In genomic region chr1:228180271-228180987, GRCh38 we compare ENCODE assay signal across 12 cellular contexts. TPM values are rescaled to one million over a fixed set of nuclear protein-coding genes. Genes with fewer than 3 reads are reported as not detected.
DNase-seq lines count a peak whose midpoint lies in the region; ATAC-seq, FAIRE-seq and TF ChIP-seq lines count a peak whose summit lies in the region.
"Had no signal": no experiment of that assay in that cellular context is flagged by ENCODE, and none has a peak within 500 bp of the region (broad histone marks: within the 10 kb centered on the region; RNA-seq: fewer than 3 reads in every experiment).

No MANE protein-coding gene starts in this region.

- H3K4me3 ChIP-seq in keratinocyte (ENCODE audit: control insufficient read depth in 2 of 3, extremely low read depth in 1 of 3, insufficient read depth in 2 of 3, low read depth in 1 of 3, low read length in 3 of 3) (no peak overlapping the region), mucosa of descending colon (no peak overlapping the region)
- H3K4me3 ChIP-seq: stomach had no signal

- dilution Hi-C loops in keratinocyte (cut with MboI; ENCODE audit: extremely low pct_ligation_motif_present, low sequenced_read_pairs) = no loop called here

- in situ Hi-C loops in ACHN (cut with HindIII; ENCODE audit: low pct_ligation_motif_present, low pct_unique_long_range_greater_than_20kb, low sequenced_read_pairs) = no loop called here

- H3K27me3 ChIP-seq in keratinocyte (ENCODE audit: control insufficient read depth, extremely low read depth, insufficient read depth, low read length) = no peaks in the 10 kb centered on the region
- H3K27me3 ChIP-seq: stomach had no signal

- H3K9ac ChIP-seq in keratinocyte (ENCODE audit: control insufficient read depth, extremely low read depth, insufficient read depth, low read length) = no peak overlapping the region

- H3K9me1 ChIP-seq in keratinocyte (ENCODE audit: control insufficient read depth, extremely low read depth, insufficient read depth, low read length) = no peaks in the 10 kb centered on the region

- H3K4me1 ChIP-seq in keratinocyte (ENCODE audit: control insufficient read depth, extremely low read depth, insufficient read depth, low read length) (no peaks in the 10 kb centered on the region), mucosa of descending colon (ENCODE audit: low read depth) (no peaks in the 10 kb centered on the region)

- no peak overlapping the region for H3K4me2 ChIP-seq in keratinocyte (ENCODE audit: control insufficient read depth, extremely low read depth, insufficient read depth, low read depth, low read length)

- no peaks in the 10 kb centered on the region for H4K20me1 ChIP-seq in keratinocyte (ENCODE audit: control insufficient read depth, extremely low read depth, insufficient read depth, low read length)

- intact Hi-C loops in mucosa of descending colon (cut with DNase I, micrococcal nuclease) (no loop called here), cardiac septum (cut with DNase I) (no loop called here)

- peak; percentile 45 for TF ChIP-seq CTCF in GM12873 (IDR thresholded peaks at IDR 0.05; ENCODE audit: insufficient read depth, low read depth, low read length, missing control alignments)
- TF ChIP-seq CTCF in keratinocyte (optimal IDR thresholded peaks at IDR 0.05 in 1 of 3, IDR thresholded peaks at IDR 0.05 in 1 of 3, conservative IDR thresholded peaks at IDR 0.05 in 1 of 3; ENCODE audit: extremely low read depth in 1 of 3, insufficient read depth in 2 of 3, low read length in 3 of 3) = peak in 2 of 3 experiments; percentile 29 to 32
- TF ChIP-seq CTCF in mucosa of descending colon (IDR thresholded peaks at IDR 0.05) = no peak

- no peak for FAIRE-seq in keratinocyte (lab: Jason Lieb, UNC)

- no peak overlapping the region for H2AFZ ChIP-seq in keratinocyte (ENCODE audit: control insufficient read depth, low read length)

- ATAC-seq in SK-N-SH treated with all-trans-retinoic acid at 6 μM for 48 hours (peak; percentile 61), HG03342 (IDR thresholded peaks at IDR 0.05; ENCODE audit: unreplicated experiment) (no peak), mucosa of descending colon (no peak)

- no peak overlapping the region for H3K27ac ChIP-seq in keratinocyte (ENCODE audit: control insufficient read depth, insufficient read depth, low read length)

- H3K9me3 ChIP-seq in keratinocyte (ENCODE audit: control insufficient read depth, low read depth, low read length) (no peaks in the 10 kb centered on the region), mucosa of descending colon (no peaks in the 10 kb centered on the region)
- H3K9me3 ChIP-seq: stomach had no signal

- H3K36me3 ChIP-seq in keratinocyte (ENCODE audit: control insufficient read depth in 2 of 2, extremely low read depth in 1 of 2, insufficient read depth in 2 of 2, low read length in 2 of 2) (peaks cover 0 to under 1% of the 10 kb centered on the region in 2 experiments), mucosa of descending colon (ENCODE audit: low read depth) (no peaks in the 10 kb centered on the region)

- peak; percentile 16 for DNase-seq in ACHN
- DNase-seq in keratinocyte (ENCODE audit: low read depth, low spot score) = no peak
- no peak for DNase-seq in iPS-NIHi7 (ENCODE audit: extremely low spot score)
- DNase-seq in mucosa of descending colon = no peak
- DNase-seq in cardiac septum (ENCODE audit: low spot score) = no peak
- DNase-seq: activated naive CD4-positive, alpha-beta T cell treated with anti-CD3 and anti-CD28 coated beads, Interleukin-2, amount 50 U/mL, for 16 hours; NCI-H2081 treated with DMSO at 0.1 percent for 48 hours; stimulated activated CD4-positive, alpha-beta T cell treated with anti-CD3 and anti-CD28 coated beads, Interleukin-15, amount 100 ng/mL, for 24 hours; stomach had no signal

- H3K79me2 ChIP-seq in keratinocyte (ENCODE audit: control insufficient read depth, insufficient read depth, low read length) = no peaks in the 10 kb centered on the region

TF ChIP-seq in SK-N-SH treated with all-trans-retinoic acid at 6 μM for 48 hours, 23 proteins besides CTCF, POLR2A, EP300 and RAD21 (continues in another document):
- TF ChIP-seq ZC3H10 (CRISPR knock-in tag; IDR thresholded peaks at IDR 0.05) = no peak
- TF ChIP-seq, protein P1, sequence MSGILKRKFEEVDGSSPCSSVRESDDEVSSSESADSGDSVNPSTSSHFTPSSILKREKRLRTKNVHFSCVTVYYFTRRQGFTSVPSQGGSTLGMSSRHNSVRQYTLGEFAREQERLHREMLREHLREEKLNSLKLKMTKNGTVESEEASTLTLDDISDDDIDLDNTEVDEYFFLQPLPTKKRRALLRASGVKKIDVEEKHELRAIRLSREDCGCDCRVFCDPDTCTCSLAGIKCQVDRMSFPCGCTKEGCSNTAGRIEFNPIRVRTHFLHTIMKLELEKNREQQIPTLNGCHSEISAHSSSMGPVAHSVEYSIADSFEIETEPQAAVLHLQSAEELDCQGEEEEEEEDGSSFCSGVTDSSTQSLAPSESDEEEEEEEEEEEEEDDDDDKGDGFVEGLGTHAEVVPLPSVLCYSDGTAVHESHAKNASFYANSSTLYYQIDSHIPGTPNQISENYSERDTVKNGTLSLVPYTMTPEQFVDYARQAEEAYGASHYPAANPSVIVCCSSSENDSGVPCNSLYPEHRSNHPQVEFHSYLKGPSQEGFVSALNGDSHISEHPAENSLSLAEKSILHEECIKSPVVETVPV (CRISPR knock-in tag; IDR thresholded peaks at IDR 0.05) = no peak
- no peak for TF ChIP-seq TSHZ2 (CRISPR knock-in tag; IDR thresholded peaks at IDR 0.05)

RNA-seq across cellular contexts. Expression of gene IBA57, which starts 14.8 kb away (rescaled TPM):
- 1.5 to 3.4 TPM (median 2.8 TPM) in 3 replicates for polyA plus RNA-seq in keratinocyte
- polyA plus RNA-seq in keratinocyte (2011; ENCODE audit: low read depth) = 0.85 TPM
- polyA plus RNA-seq in keratinocyte (2011; cell fraction: cytosol; rRNA removed) = 1.3 and 2.7 TPM in 2 replicates
- polyA plus RNA-seq in keratinocyte (2011; cell fraction: nucleus; rRNA removed) = 3.7 and 5.4 TPM in 2 replicates
- polyA plus RNA-seq in keratinocyte (2012; ENCODE audit: low replicate concordance) = 1.3 and 3.6 TPM in 2 replicates
- 1.6 to 3.0 TPM (median 1.9 TPM) in 3 replicates for polyA minus RNA-seq in keratinocyte
- 1.9 TPM for polyA minus RNA-seq in keratinocyte (2011; cell fraction: cytosol; rRNA and poly(A)+ RNA removed)
- polyA minus RNA-seq in keratinocyte (2011; cell fraction: nucleus; rRNA and poly(A)+ RNA removed) = 3.6 and 3.9 TPM in 2 replicates
- 10 to 100 TPM; 11.5 to 12.9 (median 11.8) TPM for total RNA-seq in mucosa of descending colon
- total RNA-seq in cardiac septum = 16.6 TPM

RNA-seq across cellular contexts. Expression of gene OBSCN, which starts 27.4 kb away (rescaled TPM):
- 1.6 to 3.5 TPM (median 1.8 TPM) in 3 replicates for polyA plus RNA-seq in keratinocyte
- 2.6 TPM for polyA plus RNA-seq in keratinocyte (2011; ENCODE audit: low read depth)
- polyA plus RNA-seq in keratinocyte (2011; cell fraction: cytosol; rRNA removed) = 0.74 and 1.5 TPM in 2 replicates
- polyA plus RNA-seq in keratinocyte (2011; cell fraction: nucleus; rRNA removed) = 15.7 and 26.8 TPM in 2 replicates
- polyA plus RNA-seq in keratinocyte (2012; ENCODE audit: low replicate concordance) = 2.4 and 3.8 TPM in 2 replicates
- polyA minus RNA-seq in keratinocyte = 6.1 to 8.1 TPM (median 7.0 TPM) in 3 replicates
- 2.7 TPM for polyA minus RNA-seq in keratinocyte (2011; cell fraction: cytosol; rRNA and poly(A)+ RNA removed)
- 17.4 and 31.7 TPM in 2 replicates for polyA minus RNA-seq in keratinocyte (2011; cell fraction: nucleus; rRNA and poly(A)+ RNA removed)
- total RNA-seq in mucosa of descending colon (10 to 100 TPM in 1 of 3 donors, 1 to 10 TPM in 2; 4.2 to 30.9 (median 7.5) TPM), cardiac septum (396 TPM)

RNA-seq across cellular contexts. Expression of gene GJC2, which starts 30.7 kb away (rescaled TPM):
- polyA plus RNA-seq in keratinocyte = 0.37 to 0.63 TPM (median 0.58 TPM) in 3 replicates
- 0.39 TPM for polyA plus RNA-seq in keratinocyte (2011; ENCODE audit: low read depth)
- 0.17 and 0.52 TPM in 2 replicates for polyA plus RNA-seq in keratinocyte (2011; cell fraction: cytosol; rRNA removed)
- polyA plus RNA-seq in keratinocyte (2011; cell fraction: nucleus; rRNA removed) = 0.56 and 0.79 TPM in 2 replicates
- polyA plus RNA-seq in keratinocyte (2012; ENCODE audit: low replicate concordance) = 0.73 and 0.81 TPM in 2 replicates
- polyA minus RNA-seq in keratinocyte = 0.33 to 0.52 TPM (median 0.51 TPM) in 3 replicates
- polyA minus RNA-seq in keratinocyte (2011; cell fraction: cytosol; rRNA and poly(A)+ RNA removed) = 2.9 TPM
- polyA minus RNA-seq in keratinocyte (2011; cell fraction: nucleus; rRNA and poly(A)+ RNA removed) = 0.31 and 1.1 TPM in 2 replicates
- total RNA-seq in mucosa of descending colon (1 to 10 TPM in 2 of 3 donors, under 1 TPM in 1; 0.55 to 8.9 (median 1.5) TPM), cardiac septum (1.6 TPM)

RNA-seq across cellular contexts. Expression of gene GUK1, which starts 40.4 kb away (rescaled TPM):
- 412 to 877 TPM (median 450 TPM) in 3 replicates for polyA plus RNA-seq in keratinocyte
- polyA plus RNA-seq in keratinocyte (2011; ENCODE audit: low read depth) = 259 TPM
- 279 and 743 TPM in 2 replicates for polyA plus RNA-seq in keratinocyte (2011; cell fraction: cytosol; rRNA removed)
- polyA plus RNA-seq in keratinocyte (2011; cell fraction: nucleus; rRNA removed) = 254 and 303 TPM in 2 replicates
- polyA plus RNA-seq in keratinocyte (2012; ENCODE audit: low replicate concordance) = 421 and 447 TPM in 2 replicates
- polyA minus RNA-seq in keratinocyte = 198 to 329 TPM (median 216 TPM) in 3 replicates
- 557 TPM for polyA minus RNA-seq in keratinocyte (2011; cell fraction: cytosol; rRNA and poly(A)+ RNA removed)
- 106 and 141 TPM in 2 replicates for polyA minus RNA-seq in keratinocyte (2011; cell fraction: nucleus; rRNA and poly(A)+ RNA removed)
- total RNA-seq in mucosa of descending colon (100 to 1,000 TPM; 165 to 182 (median 178) TPM), cardiac septum (213 TPM)

Comparison
In these comparisons a context has a peak if more than half of its experiments do, and no peak if none do; other contexts are left out.
1. RNA of gene OBSCN, which starts 27.4 kb away (total RNA-seq): 396 TPM in cardiac septum (single experiment); 4.2 to 30.9 TPM in mucosa of descending colon; every median in the first group is over 10 times any median in the second.